11 cellular contexts compared by ENCODE assay signal in the genomic region with DNA sequence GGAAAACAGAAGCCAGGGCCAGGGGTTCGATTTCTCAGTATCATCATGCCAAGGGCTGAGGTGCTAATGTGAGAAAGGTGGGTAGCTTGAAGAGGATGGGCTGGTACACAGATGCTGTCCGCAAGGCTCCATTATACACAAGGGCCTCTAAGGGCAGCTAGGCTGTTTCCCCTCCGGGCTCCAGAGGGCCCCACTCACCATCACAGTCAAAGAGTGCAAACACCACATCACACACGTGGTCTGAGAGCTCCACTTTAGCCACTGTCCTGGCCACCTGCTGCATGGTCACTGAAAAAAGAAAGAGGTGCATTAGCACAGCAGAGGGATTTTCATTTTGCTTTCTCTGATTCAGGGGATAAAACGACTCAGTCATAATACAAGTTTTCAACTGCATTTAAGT. TPM values are rescaled to one million over a fixed set of nuclear protein-coding genes. Genes with fewer than 3 reads are reported as not detected.
DNase-seq lines count a peak whose midpoint lies in the region; ATAC-seq, FAIRE-seq and TF ChIP-seq lines count a peak whose summit lies in the region.
"Had no signal": no experiment of that assay in that cellular context is flagged by ENCODE, and none has a peak within 500 bp of the region (broad histone marks: within the 10 kb centered on the region; RNA-seq: fewer than 3 reads in every experiment).

No MANE protein-coding gene starts in this region.

- TF ChIP-seq POLR2A in H1 (IDR thresholded peaks at IDR 0.05; ENCODE audit: control extremely low read depth in 1 of 2, low read depth in 2 of 2, low read length in 2 of 2): no peak

- H2BK5ac ChIP-seq in H1 (ENCODE audit: low read depth, low read length): no peak overlapping the region
- no peak overlapping the region for H2BK5ac ChIP-seq in trophoblast cell (ENCODE audit: low read depth, low read length, poor library complexity)

- WGBS in H1 (ENCODE audit: extremely low coverage in 1 of 2, insufficient coverage in 1 of 2, insufficient read length in 1 of 2, insufficient replicate concordance in 2 of 2, low coverage in 1 of 2, low lambda C conversion rate in 2 of 2, missing lambda C conversion rate in 1 of 2), 2 experiments: 75% methylated on average over 5 of the region's 5 CpGs; no CpG with 5 or more reads in 1 of the 2 experiments
- WGBS in trophoblast cell (ENCODE audit: extremely low coverage, insufficient coverage, insufficient read length): no CpG with 5 or more reads among the region's 5 CpGs

- no peak overlapping the region; the same call in 1 of the 2 replicates for H2AK5ac ChIP-seq in H1 (ENCODE audit: low read depth, low read length)
- no peak overlapping the region for H2AK5ac ChIP-seq in trophoblast cell (ENCODE audit: low read length)

- ATAC-seq in HG02798 (IDR thresholded peaks at IDR 0.05; ENCODE audit: poor library complexity, unreplicated experiment): no peak
- no peak for ATAC-seq in GM21367 (IDR thresholded peaks at IDR 0.05; ENCODE audit: unreplicated experiment)
- no peak for ATAC-seq in HG02981 (IDR thresholded peaks at IDR 0.05; ENCODE audit: unreplicated experiment)

- H3K79me2 ChIP-seq in MM.1S (ENCODE audit: low read length): no peaks in the 10 kb centered on the region
- no peaks in the 10 kb centered on the region for H3K79me2 ChIP-seq in H1 (ENCODE audit: control insufficient read depth in 1 of 2, insufficient read depth in 2 of 2, low read length in 2 of 2)
- no peaks in the 10 kb centered on the region for H3K79me2 ChIP-seq in trophoblast cell (ENCODE audit: control insufficient read depth, insufficient read depth, low read length, poor library complexity)

- TF ChIP-seq EP300 in H1 (IDR thresholded peaks at IDR 0.05; ENCODE audit: borderline replicate concordance in 1 of 2, low read depth in 2 of 2, low read length in 2 of 2): no peak

- H4K8ac ChIP-seq in H1 (ENCODE audit: extremely low read depth, insufficient read depth, low read length) (no peak overlapping the region), trophoblast cell (ENCODE audit: low read depth, low read length) (no peak overlapping the region)

- H3K27ac ChIP-seq in MM.1S (ENCODE audit: low read length): no peak overlapping the region
- H3K27ac ChIP-seq in H1 (ENCODE audit: low read depth, low read length): no peak overlapping the region
- no peak overlapping the region for H3K27ac ChIP-seq in trophoblast cell (ENCODE audit: low read depth, low read length)
- H3K27ac ChIP-seq: thyroid gland had no signal

- H3K14ac ChIP-seq in H1 (ENCODE audit: insufficient read length): no peak overlapping the region
- no peak overlapping the region for H3K14ac ChIP-seq in trophoblast cell (ENCODE audit: low read length)

- H3K36me3 ChIP-seq in MM.1S (replicated peaks; ENCODE audit: insufficient read depth, low read length) (no peaks in the 10 kb centered on the region), H1 (ENCODE audit: control insufficient read depth in 2 of 4, insufficient read depth in 4 of 4, low read length in 3 of 4) (no peaks in the 10 kb centered on the region), trophoblast cell (ENCODE audit: control insufficient read depth in 1 of 2, insufficient read depth in 2 of 2, low read length in 2 of 2) (no peaks in the 10 kb centered on the region)
- H3K36me3 ChIP-seq: thyroid gland had no signal

- POLR2A ChIA-PET in H1 (lab: Charles Lee; ENCODE audit: partially characterized antibody): interaction anchor here (1.2 kb wide), 1 partner anchor 11 kb away, joined by 6 read pairs; no protein-coding TSS in a partner anchor

- CTCF ChIA-PET in H1 (lab: Charles Lee; ENCODE audit: partially characterized antibody): interaction anchor here (0.7 to 4.4 kb wide), 32 partner anchors 9 to 500 kb away, joined by 3 to 44 read pairs (median 4); no protein-coding TSS in a partner anchor

- H3K79me1 ChIP-seq in H1 (ENCODE audit: low read depth, low read length) (no peaks in the 10 kb centered on the region), trophoblast cell (ENCODE audit: low read length) (no peaks in the 10 kb centered on the region)

- no peaks in the 10 kb centered on the region for H4K20me1 ChIP-seq in MM.1S (ENCODE audit: insufficient read depth, low read length)
- no peaks in the 10 kb centered on the region for H4K20me1 ChIP-seq in H1 (replicated peaks in 1 of 2; ENCODE audit: control insufficient read depth in 1 of 2, insufficient read depth in 2 of 2, low read length in 2 of 2)

- no peak overlapping the region for H3K56ac ChIP-seq in H1 (replicated peaks; ENCODE audit: insufficient read length, low read depth, low read length)

- H3K9me3 ChIP-seq in MM.1S (replicated peaks; ENCODE audit: insufficient read depth, low read length) (no peaks in the 10 kb centered on the region), H1 (ENCODE audit: insufficient read depth in 2 of 2, low read depth in 1 of 2, low read length in 1 of 2) (no peaks in the 10 kb centered on the region), trophoblast cell (ENCODE audit: insufficient read depth, low read depth, low read length) (no peaks in the 10 kb centered on the region)
- H3K9me3 ChIP-seq: thyroid gland had no signal

- H3K23ac ChIP-seq in H1 (ENCODE audit: insufficient read length): no peak overlapping the region
- no peak overlapping the region for H3K23ac ChIP-seq in trophoblast cell (ENCODE audit: low read length)

- TF ChIP-seq RAD21 in H1 (IDR thresholded peaks at IDR 0.05 in 1 of 2, conservative IDR thresholded peaks at IDR 0.05 in 1 of 2; ENCODE audit: low read depth in 2 of 2, low read length in 2 of 2): peak; percentile 71 to 77

- H3K9me2 ChIP-seq in MM.1S (replicated peaks; ENCODE audit: insufficient read depth, low read length): no peaks in the 10 kb centered on the region

- no peak overlapping the region for H4K91ac ChIP-seq in H1 (replicated peaks; ENCODE audit: insufficient read length, low read length)
- no peak overlapping the region for H4K91ac ChIP-seq in trophoblast cell (ENCODE audit: low read depth, low read length)

- TF ChIP-seq CTCF in GM12865 (IDR thresholded peaks at IDR 0.05; ENCODE audit: insufficient read depth, low read depth, low read length, missing control alignments) (no peak), MM.1S (IDR thresholded peaks at IDR 0.05; ENCODE audit: low read length) (peak; percentile 10), H1 (IDR thresholded peaks at IDR 0.05; ENCODE audit: control extremely low read depth in 1 of 3, insufficient read depth in 1 of 3, low read depth in 1 of 3, low read length in 3 of 3) (peak; percentile 44 to 57 (median 47))

- no peak overlapping the region for H2BK120ac ChIP-seq in H1 (replicated peaks; ENCODE audit: low read depth, low read length)
- no peak overlapping the region for H2BK120ac ChIP-seq in trophoblast cell (ENCODE audit: insufficient read depth, low read length, poor library complexity)

- no peaks in the 10 kb centered on the region for H3K4me1 ChIP-seq in MM.1S (ENCODE audit: low read length)
- no peaks in the 10 kb centered on the region for H3K4me1 ChIP-seq in H1 (replicated peaks in 1 of 4; ENCODE audit: control insufficient read depth in 3 of 4, insufficient read depth in 4 of 4, low read length in 3 of 4)
- no peaks in the 10 kb centered on the region for H3K4me1 ChIP-seq in trophoblast cell (ENCODE audit: control insufficient read depth in 1 of 2, insufficient read depth in 2 of 2, low read length in 2 of 2)
- H3K4me1 ChIP-seq: thyroid gland had no signal

- no peak overlapping the region for H3K4ac ChIP-seq in H1 (replicated peaks; ENCODE audit: insufficient read length, low read depth, low read length)
- no peak overlapping the region for H3K4ac ChIP-seq in trophoblast cell (ENCODE audit: low read depth, low read length)

- no peak overlapping the region for H2BK12ac ChIP-seq in H1 (ENCODE audit: low read depth, low read length)
- H2BK12ac ChIP-seq in trophoblast cell (ENCODE audit: low read length): no peak overlapping the region

- no peak overlapping the region for H3K18ac ChIP-seq in H1 (ENCODE audit: extremely low read depth, low read length)
- no peak overlapping the region for H3K18ac ChIP-seq in trophoblast cell (ENCODE audit: low read length)

- peak; percentile 15 for DNase-seq in GM12865 (ENCODE audit: low read depth)
- peak; percentile 37 for DNase-seq in MM.1S
- no peak for DNase-seq in H1 (ENCODE audit: low read depth in 1 of 2, low spot score in 2 of 2)
- DNase-seq in trophoblast cell: no peak
- DNase-seq: activated CD4-positive, alpha-beta T cell treated with anti-CD3 and anti-CD28 coated beads for 1 hour; naive B cell; stimulated activated CD4-positive, alpha-beta T cell treated with anti-CD3 and anti-CD28 coated beads, Interleukin-1b, Interleukin-23, amount 100 ng/mL, for 48 hours; thyroid gland had no signal

- H4K5ac ChIP-seq in H1 (ENCODE audit: insufficient read length, low read depth, low read length): no peak overlapping the region

- H2BK15ac ChIP-seq in H1 (ENCODE audit: low read length): no peak overlapping the region

- no peak overlapping the region for H3K9ac ChIP-seq in MM.1S (ENCODE audit: low read length)
- H3K9ac ChIP-seq in H1 (replicated peaks in 1 of 4; ENCODE audit: extremely low read depth in 1 of 4, low read depth in 3 of 4, low read length in 3 of 4): no peak overlapping the region
- H3K9ac ChIP-seq in trophoblast cell (ENCODE audit: low read length): no peak overlapping the region

- no peaks in the 10 kb centered on the region for H3F3A ChIP-seq in MM.1S (ENCODE audit: insufficient read depth, low read length)

- no peak overlapping the region for H2BK20ac ChIP-seq in H1 (ENCODE audit: low read length)

- H3K27me3 ChIP-seq in MM.1S (replicated peaks; ENCODE audit: insufficient read depth, low read length): no peaks in the 10 kb centered on the region
- H3K27me3 ChIP-seq in H1 (replicated peaks in 1 of 4; ENCODE audit: control insufficient read depth in 3 of 4, extremely low read depth in 1 of 4, insufficient read depth in 3 of 4, low read length in 3 of 4): no peaks in the 10 kb centered on the region
- no peaks in the 10 kb centered on the region for H3K27me3 ChIP-seq in trophoblast cell (ENCODE audit: insufficient read depth, low read length)
- H3K27me3 ChIP-seq: thyroid gland had no signal

- H4K12ac ChIP-seq in trophoblast cell (ENCODE audit: low read depth, low read length): no peak overlapping the region

- H2AFZ ChIP-seq in MM.1S (ENCODE audit: low read length) (no peak overlapping the region), H1 (ENCODE audit: low read length) (no peak overlapping the region), trophoblast cell (ENCODE audit: insufficient read depth, low read length, poor library complexity) (no peak overlapping the region)

- peak; percentile 55 for FAIRE-seq in H1 (lab: Jason Lieb, UNC)

- H3K4me2 ChIP-seq in MM.1S (ENCODE audit: low read depth, low read length): no peak overlapping the region
- H3K4me2 ChIP-seq in H1 (ENCODE audit: insufficient read depth in 1 of 2, low read depth in 2 of 2, low read length in 2 of 2): no peak overlapping the region
- peak overlapping the region; percentile 25 for H3K4me2 ChIP-seq in trophoblast cell (ENCODE audit: low read length)

- H3K4me3 ChIP-seq in GM12865 (ENCODE audit: low read depth, low read length) (no peak overlapping the region), MM.1S (ENCODE audit: low read length) (no peak overlapping the region), H1 (ENCODE audit: extremely low read depth in 1 of 4, insufficient read depth in 2 of 4, low read depth in 3 of 4, low read length in 4 of 4) (no peak overlapping the region), trophoblast cell (ENCODE audit: low read depth, low read length) (no peak overlapping the region)
- H3K4me3 ChIP-seq: thyroid gland had no signal

- no peaks in the 10 kb centered on the region for H3K23me2 ChIP-seq in H1 (ENCODE audit: low read depth, low read length)

RNA-seq across cellular contexts. Expression of gene DNAJB12, which starts 20.9 kb away (rescaled TPM):
- 19.6 and 20.5 TPM in 2 replicates for total RNA-seq in H1 (2021; fragmentation: NEBNext Ultra II Directional; extraction: Animal tissue kit (Norgen Biotek cat#: 25700))
- polyA plus RNA-seq in H1 (2011; rRNA removed): 10.8 and 16.0 TPM in 2 replicates
- polyA plus RNA-seq in H1 (2011; cell fraction: cytosol; rRNA removed): 12.4 TPM
- polyA plus RNA-seq in H1 (2011; cell fraction: nucleus; rRNA removed): 23.3 TPM
- polyA plus RNA-seq in H1 (2012, experiment 1 of 2): 10.7 to 18.5 TPM (median 16.7 TPM) in 4 replicates
- 12.5 TPM for polyA plus RNA-seq in H1 (2012, experiment 2 of 2)
- polyA plus RNA-seq in H1 (2013, experiment 1 of 2): 14.1 TPM
- polyA plus RNA-seq in H1 (2013, experiment 2 of 2): 15.3 TPM
- 9.2 and 9.8 TPM in 2 replicates for polyA minus RNA-seq in H1 (2011; rRNA and poly(A)+ RNA removed)
- 12.0 TPM for polyA minus RNA-seq in H1 (2011; cell fraction: cytosol; rRNA and poly(A)+ RNA removed)
- polyA minus RNA-seq in H1 (2011; cell fraction: nucleus; rRNA and poly(A)+ RNA removed): 13.9 TPM
- 17.3 and 17.4 TPM in 2 replicates for polyA plus RNA-seq in trophoblast cell (2013)

Comparison
In these comparisons a context has a peak if more than half of its experiments do, and no peak if none do; other contexts are left out.
1. DNase-seq: peak in GM12865 (single experiment) and MM.1S (single experiment); none in H1 (0 of 2) and trophoblast cell (0 of 2).